Comparison of ENCODE assay signal across 14 cellular contexts in genomic region chr7:7732566-7733290, GRCh38. TPM values are rescaled to one million over a fixed set of nuclear protein-coding genes. Genes with fewer than 3 reads are reported as not detected.
DNase-seq lines count a peak whose midpoint lies in the region; ATAC-seq, FAIRE-seq and TF ChIP-seq lines count a peak whose summit lies in the region.
"Had no signal": no experiment of that assay in that cellular context is flagged by ENCODE, and none has a peak within 500 bp of the region (broad histone marks: within the 10 kb centered on the region; RNA-seq: fewer than 3 reads in every experiment).

No MANE protein-coding gene starts in this region.

- H3K4me1 Mint-ChIP-seq in chondrocyte (ENCODE audit: low read depth) = peaks cover 23% of the 10 kb centered on the region

- TF ChIP-seq CTCF in AG10803 (conservative IDR thresholded peaks at IDR 0.05; ENCODE audit: low read length) (no peak; the same call in 1 of the 2 replicates), chondrocyte (IDR thresholded peaks at IDR 0.05) (no peak)

- peak; percentile 95 for DNase-seq in AG10803 (ENCODE audit: low read depth)
- peak; percentile 23 for DNase-seq in HS-27A (ENCODE audit: low read depth)
- DNase-seq in chondrocyte (ENCODE audit: low spot score) = no peak
- peak; percentile 49 for DNase-seq in non-pigmented ciliary epithelial cell (ENCODE audit: low read depth)
- DNase-seq in stimulated activated naive CD4-positive, alpha-beta T cell (lab: John Stamatoyannopoulos, UW) = no peak
- DNase-seq in kidney tubule cell (ENCODE audit: low spot score) = no peak
- DNase-seq in frontal cortex (ENCODE audit: low spot score in 2 of 2) = no peak
- DNase-seq: CD4-positive, alpha-beta T cell; lower lobe of right lung; NCI-H1436 treated with DMSO at 0.1 percent for 48 hours had no signal

- no peak for ATAC-seq in GM21367 (IDR thresholded peaks at IDR 0.05; ENCODE audit: unreplicated experiment)
- ATAC-seq: lower lobe of right lung had no signal

- no peak for FAIRE-seq in frontal cortex (lab: Jason Lieb, UNC)

- no peak overlapping the region for H3K4me3 Mint-ChIP-seq in chondrocyte (ENCODE audit: unreplicated experiment)
- H3K4me3 Mint-ChIP-seq: CD4-positive, alpha-beta T cell; T-helper 1 cell treated with Interleukin-12 subunit alpha and Interleukin-12 subunit beta and Interleukin-4 antibody, amounts not matched to agents 30 μg/mL and 1 μg/mL, for 36 hours had no signal

- H3K27me3 Mint-ChIP-seq in chondrocyte (ENCODE audit: low read depth) = no peaks in the 10 kb centered on the region
- H3K27me3 Mint-ChIP-seq: CD4-positive, alpha-beta T cell had no signal

- peak overlapping the region; percentile 55 for H3K27ac Mint-ChIP-seq in chondrocyte (ENCODE audit: unreplicated experiment)
- H3K27ac Mint-ChIP-seq: CD4-positive, alpha-beta T cell; T-helper 1 cell treated with Interleukin-12 subunit alpha and Interleukin-12 subunit beta and Interleukin-4 antibody, amounts not matched to agents 30 μg/mL and 1 μg/mL, for 36 hours had no signal

- no peaks in the 10 kb centered on the region for H3K9me3 Mint-ChIP-seq in chondrocyte (ENCODE audit: low read depth)
- H3K9me3 Mint-ChIP-seq: CD4-positive, alpha-beta T cell; T-helper 1 cell treated with Interleukin-12 subunit alpha and Interleukin-12 subunit beta and Interleukin-4 antibody, amounts not matched to agents 30 μg/mL and 1 μg/mL, for 36 hours had no signal

- H3K4me3 ChIP-seq in AG10803 (ENCODE audit: low read length) = no peak overlapping the region
- H3K4me3 ChIP-seq: esophagus muscularis mucosa, lower lobe of right lung, right atrium auricular region had no signal

- no peaks in the 10 kb centered on the region for H3K36me3 Mint-ChIP-seq in chondrocyte (ENCODE audit: low read depth)

RNA-seq across cellular contexts. Expression of gene RPA3, which starts 14.3 kb away (rescaled TPM):
- total RNA-seq in chondrocyte (8.3 to 17.2 TPM (median 13.5 TPM) in 3 replicates), frontal cortex (17.1 TPM)

Comparison
In these comparisons a context has a peak if more than half of its experiments do, and no peak if none do; other contexts are left out.
1. DNase-seq: peak in AG10803 (single experiment), HS-27A (single experiment) and non-pigmented ciliary epithelial cell (single experiment); none in chondrocyte (single experiment), stimulated activated naive CD4-positive, alpha-beta T cell (0 of 6), kidney tubule cell (single experiment) and frontal cortex (0 of 2).